ENCODE assay signal across 1 cellular context in the genomic region with DNA sequence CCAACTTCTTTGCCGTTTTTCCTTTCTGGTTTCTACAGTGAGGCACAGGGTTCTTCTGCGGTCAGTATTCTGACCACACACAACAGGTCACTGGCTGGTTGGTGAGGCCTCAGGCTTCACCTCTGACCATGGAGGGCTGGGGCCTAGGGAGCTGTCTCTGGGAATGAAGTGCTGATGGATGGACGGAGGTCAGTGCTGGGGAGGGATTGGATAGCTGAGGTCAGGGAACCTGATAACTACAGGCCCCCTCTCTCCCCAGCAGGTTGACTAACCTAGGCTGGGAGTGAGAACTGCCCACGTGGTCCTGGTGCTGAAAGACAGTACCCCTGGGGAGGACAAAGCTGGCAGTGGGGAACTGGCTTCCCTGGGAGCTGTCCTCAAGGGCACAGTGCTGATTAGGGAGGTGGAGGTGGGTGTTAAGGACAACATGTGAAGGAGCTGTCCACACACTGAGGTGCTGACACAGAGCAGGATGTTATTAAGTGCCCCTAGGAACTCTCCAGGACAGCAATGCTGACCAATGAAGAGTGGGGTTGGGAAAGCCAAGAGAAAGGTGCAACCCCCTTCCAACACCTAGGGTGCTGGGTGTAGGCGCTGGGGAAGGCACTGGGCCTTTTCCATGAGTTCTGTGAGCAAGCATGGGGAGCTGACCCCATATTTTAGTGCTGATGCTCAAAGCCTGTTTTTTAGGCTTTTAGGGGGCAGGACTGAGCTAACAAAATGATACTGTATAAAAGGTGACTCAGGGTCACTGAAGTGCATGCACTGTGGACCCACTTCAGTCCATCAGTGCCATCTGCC.
TF ChIP-seq lines count a peak whose summit lies in the region.

No MANE protein-coding gene starts in this region.

TF ChIP-seq in GM23338, 12 proteins besides CTCF, POLR2A, EP300 and RAD21 (continued from another document):
- TF ChIP-seq, protein P1, sequence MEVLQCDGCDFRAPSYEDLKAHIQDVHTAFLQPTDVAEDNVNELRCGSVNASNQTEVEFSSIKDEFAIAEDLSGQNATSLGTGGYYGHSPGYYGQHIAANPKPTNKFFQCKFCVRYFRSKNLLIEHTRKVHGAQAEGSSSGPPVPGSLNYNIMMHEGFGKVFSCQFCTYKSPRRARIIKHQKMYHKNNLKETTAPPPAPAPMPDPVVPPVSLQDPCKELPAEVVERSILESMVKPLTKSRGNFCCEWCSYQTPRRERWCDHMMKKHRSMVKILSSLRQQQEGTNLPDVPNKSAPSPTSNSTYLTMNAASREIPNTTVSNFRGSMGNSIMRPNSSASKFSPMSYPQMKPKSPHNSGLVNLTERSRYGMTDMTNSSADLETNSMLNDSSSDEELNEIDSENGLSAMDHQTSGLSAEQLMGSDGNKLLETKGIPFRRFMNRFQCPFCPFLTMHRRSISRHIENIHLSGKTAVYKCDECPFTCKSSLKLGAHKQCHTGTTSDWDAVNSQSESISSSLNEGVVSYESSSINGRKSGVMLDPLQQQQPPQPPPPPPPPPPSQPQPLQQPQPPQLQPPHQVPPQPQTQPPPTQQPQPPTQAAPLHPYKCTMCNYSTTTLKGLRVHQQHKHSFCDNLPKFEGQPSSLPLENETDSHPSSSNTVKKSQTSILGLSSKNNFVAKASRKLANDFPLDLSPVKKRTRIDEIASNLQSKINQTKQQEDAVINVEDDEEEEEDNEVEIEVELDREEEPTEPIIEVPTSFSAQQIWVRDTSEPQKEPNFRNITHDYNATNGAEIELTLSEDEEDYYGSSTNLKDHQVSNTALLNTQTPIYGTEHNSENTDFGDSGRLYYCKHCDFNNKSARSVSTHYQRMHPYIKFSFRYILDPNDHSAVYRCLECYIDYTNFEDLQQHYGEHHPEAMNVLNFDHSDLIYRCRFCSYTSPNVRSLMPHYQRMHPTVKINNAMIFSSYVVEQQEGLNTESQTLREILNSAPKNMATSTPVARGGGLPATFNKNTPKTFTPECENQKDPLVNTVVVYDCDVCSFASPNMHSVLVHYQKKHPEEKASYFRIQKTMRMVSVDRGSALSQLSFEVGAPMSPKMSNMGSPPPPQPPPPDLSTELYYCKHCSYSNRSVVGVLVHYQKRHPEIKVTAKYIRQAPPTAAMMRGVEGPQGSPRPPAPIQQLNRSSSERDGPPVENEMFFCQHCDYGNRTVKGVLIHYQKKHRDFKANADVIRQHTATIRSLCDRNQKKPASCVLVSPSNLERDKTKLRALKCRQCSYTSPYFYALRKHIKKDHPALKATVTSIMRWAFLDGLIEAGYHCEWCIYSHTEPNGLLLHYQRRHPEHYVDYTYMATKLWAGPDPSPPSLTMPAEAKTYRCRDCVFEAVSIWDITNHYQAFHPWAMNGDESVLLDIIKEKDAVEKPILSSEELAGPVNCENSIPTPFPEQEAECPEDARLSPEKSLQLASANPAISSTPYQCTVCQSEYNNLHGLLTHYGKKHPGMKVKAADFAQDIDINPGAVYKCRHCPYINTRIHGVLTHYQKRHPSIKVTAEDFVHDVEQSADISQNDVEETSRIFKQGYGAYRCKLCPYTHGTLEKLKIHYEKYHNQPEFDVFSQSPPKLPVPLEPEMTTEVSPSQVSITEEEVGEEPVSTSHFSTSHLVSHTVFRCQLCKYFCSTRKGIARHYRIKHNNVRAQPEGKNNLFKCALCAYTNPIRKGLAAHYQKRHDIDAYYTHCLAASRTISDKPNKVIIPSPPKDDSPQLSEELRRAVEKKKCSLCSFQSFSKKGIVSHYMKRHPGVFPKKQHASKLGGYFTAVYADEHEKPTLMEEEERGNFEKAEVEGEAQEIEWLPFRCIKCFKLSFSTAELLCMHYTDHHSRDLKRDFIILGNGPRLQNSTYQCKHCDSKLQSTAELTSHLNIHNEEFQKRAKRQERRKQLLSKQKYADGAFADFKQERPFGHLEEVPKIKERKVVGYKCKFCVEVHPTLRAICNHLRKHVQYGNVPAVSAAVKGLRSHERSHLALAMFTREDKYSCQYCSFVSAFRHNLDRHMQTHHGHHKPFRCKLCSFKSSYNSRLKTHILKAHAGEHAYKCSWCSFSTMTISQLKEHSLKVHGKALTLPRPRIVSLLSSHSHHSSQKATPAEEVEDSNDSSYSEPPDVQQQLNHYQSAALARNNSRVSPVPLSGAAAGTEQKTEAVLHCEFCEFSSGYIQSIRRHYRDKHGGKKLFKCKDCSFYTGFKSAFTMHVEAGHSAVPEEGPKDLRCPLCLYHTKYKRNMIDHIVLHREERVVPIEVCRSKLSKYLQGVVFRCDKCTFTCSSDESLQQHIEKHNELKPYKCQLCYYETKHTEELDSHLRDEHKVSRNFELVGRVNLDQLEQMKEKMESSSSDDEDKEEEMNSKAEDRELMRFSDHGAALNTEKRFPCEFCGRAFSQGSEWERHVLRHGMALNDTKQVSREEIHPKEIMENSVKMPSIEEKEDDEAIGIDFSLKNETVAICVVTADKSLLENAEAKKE (CRISPR knock-in tag; IDR thresholded peaks at IDR 0.05), result peak; percentile 80; the same call in 1 of the 2 replicates
- TF ChIP-seq ZNF114 (CRISPR knock-in tag; IDR thresholded peaks at IDR 0.05) (peak; percentile 99), EZH2phosphoT487 (IDR thresholded peaks at IDR 0.05; ENCODE audit: unreplicated experiment) (no peak)
